ENCODE assay signal across 10 cellular contexts in the genomic region with DNA sequence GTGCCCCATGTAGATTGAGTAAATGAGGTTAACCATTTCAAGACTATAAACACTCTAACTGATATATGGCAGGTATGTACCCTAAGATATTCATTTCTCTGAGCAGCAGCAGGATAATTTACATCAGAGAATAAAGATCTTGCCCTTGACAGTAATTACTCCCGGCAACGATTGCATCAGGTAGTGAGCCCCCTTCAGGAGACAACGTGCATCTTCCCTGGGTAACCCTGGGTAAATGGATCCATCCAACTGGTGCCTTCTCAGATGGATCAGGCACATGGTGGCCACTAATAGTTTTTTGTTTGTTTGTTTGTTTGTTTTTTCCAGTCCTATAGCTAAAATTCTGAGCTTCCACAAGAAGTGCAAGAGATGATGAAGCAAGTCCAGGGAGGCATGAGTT.
DNase-seq lines count a peak whose midpoint lies in the region; ATAC-seq, FAIRE-seq and TF ChIP-seq lines count a peak whose summit lies in the region.
"Had no signal": no experiment of that assay in that cellular context is flagged by ENCODE, and none has a peak within 500 bp of the region (broad histone marks: within the 10 kb centered on the region; RNA-seq: fewer than 3 reads in every experiment).

No MANE protein-coding gene starts in this region.

- H4K5ac ChIP-seq in H1 (ENCODE audit: insufficient read length, low read depth, low read length) = no peak overlapping the region

- peak; percentile 13 for FAIRE-seq in H1 (lab: Jason Lieb, UNC)

- DNase-seq in DND-41 = no peak
- peak; percentile 66 for DNase-seq in Karpas-422
- DNase-seq in H1 (ENCODE audit: low read depth in 1 of 2, low spot score in 2 of 2) = peak; percentile 10 to 53
- DNase-seq in middle frontal gyrus (ENCODE audit: extremely low spot score, low spot score) = no peak
- no peak for DNase-seq in substantia nigra (lab: John Stamatoyannopoulos, UW)
- no peak for DNase-seq in omental fat pad (ENCODE audit: low spot score)
- DNase-seq in activated effector memory CD4-positive, alpha-beta T cell treated with Interleukin-2 at 50 U/mL for 16 hours = no peak
- DNase-seq: activated CD8-positive, alpha-beta T cell treated with anti-CD3 and anti-CD28 coated beads for 36 hours; IMR-90 had no signal

- H3K9ac ChIP-seq in DND-41 (ENCODE audit: low read depth, low read length) = no peak overlapping the region
- H3K9ac ChIP-seq in Karpas-422 (ENCODE audit: low read length) = no peak overlapping the region
- no peak overlapping the region for H3K9ac ChIP-seq in H1 (replicated peaks in 1 of 4; ENCODE audit: extremely low read depth in 1 of 4, low read depth in 3 of 4, low read length in 3 of 4)

- H2AK5ac ChIP-seq in H1 (ENCODE audit: low read depth, low read length) = no peak overlapping the region

- no peak overlapping the region for H2BK5ac ChIP-seq in H1 (ENCODE audit: low read depth, low read length)

- H3K27me3 ChIP-seq in DND-41 (ENCODE audit: insufficient read depth, low read length, poor library complexity) = no peaks in the 10 kb centered on the region
- no peaks in the 10 kb centered on the region for H3K27me3 ChIP-seq in Karpas-422 (ENCODE audit: low read length)
- no peaks in the 10 kb centered on the region for H3K27me3 ChIP-seq in H1 (replicated peaks in 1 of 4; ENCODE audit: control insufficient read depth in 3 of 4, extremely low read depth in 1 of 4, insufficient read depth in 3 of 4, low read length in 3 of 4)

- CTCF ChIA-PET in H1 (lab: Charles Lee; ENCODE audit: partially characterized antibody) = interaction anchor here (0.5 to 4.1 kb wide), 5 partner anchors 10 to 777 kb away, joined by 3 to 19 read pairs (median 11); no protein-coding TSS in a partner anchor

- H3K14ac ChIP-seq in H1 (ENCODE audit: insufficient read length) = no peak overlapping the region

- H4K20me1 ChIP-seq in DND-41 (ENCODE audit: insufficient read depth, low read length) (no peaks in the 10 kb centered on the region), Karpas-422 (ENCODE audit: insufficient read depth, low read depth, low read length) (no peaks in the 10 kb centered on the region), H1 (replicated peaks in 1 of 2; ENCODE audit: control insufficient read depth in 1 of 2, insufficient read depth in 2 of 2, low read length in 2 of 2) (no peaks in the 10 kb centered on the region)

- no peak overlapping the region for H2BK120ac ChIP-seq in H1 (replicated peaks; ENCODE audit: low read depth, low read length)

- no peak overlapping the region for H3K56ac ChIP-seq in H1 (replicated peaks; ENCODE audit: insufficient read length, low read depth, low read length)

- POLR2A ChIA-PET in H1 (lab: Charles Lee; ENCODE audit: partially characterized antibody) = no interaction called here

- H3K36me3 ChIP-seq in DND-41 (ENCODE audit: insufficient read depth, low read length) (no peaks in the 10 kb centered on the region), Karpas-422 (ENCODE audit: insufficient read depth, low read length) (no peaks in the 10 kb centered on the region), H1 (ENCODE audit: control insufficient read depth in 2 of 4, insufficient read depth in 4 of 4, low read length in 3 of 4) (no peaks in the 10 kb centered on the region)

- no peak overlapping the region for H3K18ac ChIP-seq in H1 (ENCODE audit: extremely low read depth, low read length)

- TF ChIP-seq RAD21 in H1 (IDR thresholded peaks at IDR 0.05 in 1 of 2, conservative IDR thresholded peaks at IDR 0.05 in 1 of 2; ENCODE audit: low read depth in 2 of 2, low read length in 2 of 2) = peak; percentile 40 to 57

- no peak overlapping the region for H2AFZ ChIP-seq in DND-41 (ENCODE audit: low read depth, low read length)
- no peak overlapping the region for H2AFZ ChIP-seq in Karpas-422 (ENCODE audit: low read length)
- no peak overlapping the region for H2AFZ ChIP-seq in H1 (ENCODE audit: low read length)

- H3K4me3 ChIP-seq in DND-41 (ENCODE audit: low read depth in 1 of 2, low read length in 2 of 2) (no peak overlapping the region), Karpas-422 (ENCODE audit: low read length) (no peak overlapping the region), H1 (ENCODE audit: extremely low read depth in 1 of 4, insufficient read depth in 2 of 4, low read depth in 3 of 4, low read length in 4 of 4) (no peak overlapping the region)

- no peaks in the 10 kb centered on the region for H3K23me2 ChIP-seq in H1 (ENCODE audit: low read depth, low read length)

- no peak overlapping the region for H2BK15ac ChIP-seq in H1 (ENCODE audit: low read length)

- no peak overlapping the region for H2BK12ac ChIP-seq in H1 (ENCODE audit: low read depth, low read length)

- H3K23ac ChIP-seq in H1 (ENCODE audit: insufficient read length) = no peak overlapping the region

- H3K4ac ChIP-seq in H1 (replicated peaks; ENCODE audit: insufficient read length, low read depth, low read length) = no peak overlapping the region

- no peaks in the 10 kb centered on the region for H3K79me2 ChIP-seq in DND-41 (ENCODE audit: insufficient read depth, low read length)
- H3K79me2 ChIP-seq in Karpas-422 (ENCODE audit: low read length) = no peaks in the 10 kb centered on the region
- H3K79me2 ChIP-seq in H1 (ENCODE audit: control insufficient read depth in 1 of 2, insufficient read depth in 2 of 2, low read length in 2 of 2) = no peaks in the 10 kb centered on the region

- TF ChIP-seq CTCF in DND-41 (IDR thresholded peaks at IDR 0.05; ENCODE audit: borderline replicate concordance, extremely low read depth, low read length, poor library complexity, severe bottlenecking) = peak; percentile 39
- peak; percentile 55 to 79 (median 70) for TF ChIP-seq CTCF in H1 (IDR thresholded peaks at IDR 0.05; ENCODE audit: control extremely low read depth in 1 of 3, insufficient read depth in 1 of 3, low read depth in 1 of 3, low read length in 3 of 3)
- no peak for TF ChIP-seq CTCF in omental fat pad (IDR thresholded peaks at IDR 0.05)

- H4K91ac ChIP-seq in H1 (replicated peaks; ENCODE audit: insufficient read length, low read length) = no peak overlapping the region

- no peak for TF ChIP-seq POLR2A in H1 (IDR thresholded peaks at IDR 0.05; ENCODE audit: control extremely low read depth in 1 of 2, low read depth in 2 of 2, low read length in 2 of 2)

- WGBS in H1 (ENCODE audit: extremely low coverage in 1 of 2, insufficient coverage in 1 of 2, insufficient read length in 1 of 2, insufficient replicate concordance in 2 of 2, low coverage in 1 of 2, low lambda C conversion rate in 2 of 2, missing lambda C conversion rate in 1 of 2), 2 experiments = 51% methylated on average over 3 of the region's 3 CpGs; no CpG with 5 or more reads in 1 of the 2 experiments

- ATAC-seq in DND-41 (ENCODE audit: insufficient read depth, low read depth) (no peak), GM19395 (IDR thresholded peaks at IDR 0.05; ENCODE audit: unreplicated experiment) (peak; percentile 69), omental fat pad (ENCODE audit: low FRiP score) (no peak)
- ATAC-seq: activated CD8-positive, alpha-beta T cell treated with anti-CD3 and anti-CD28 coated beads for 36 hours had no signal

- no peak for TF ChIP-seq EP300 in H1 (IDR thresholded peaks at IDR 0.05; ENCODE audit: borderline replicate concordance in 1 of 2, low read depth in 2 of 2, low read length in 2 of 2)

- no peak overlapping the region for H2BK20ac ChIP-seq in H1 (ENCODE audit: low read length)

- H3K4me1 ChIP-seq in DND-41 (ENCODE audit: insufficient read depth, low read length) = no peaks in the 10 kb centered on the region
- H3K4me1 ChIP-seq in Karpas-422 (ENCODE audit: low read length) = no peaks in the 10 kb centered on the region
- H3K4me1 ChIP-seq in H1 (replicated peaks in 1 of 4; ENCODE audit: control insufficient read depth in 3 of 4, insufficient read depth in 4 of 4, low read length in 3 of 4) = no peaks in the 10 kb centered on the region

- no peaks in the 10 kb centered on the region for H3K9me2 ChIP-seq in Karpas-422 (replicated peaks; ENCODE audit: insufficient read depth, low read length)

- H3K27ac ChIP-seq in DND-41 (ENCODE audit: low read length) (no peak overlapping the region), Karpas-422 (ENCODE audit: low read length) (no peak overlapping the region), H1 (ENCODE audit: low read depth, low read length) (no peak overlapping the region), substantia nigra (ENCODE audit: low read depth, low read length, poor library complexity, severe bottlenecking) (no peak overlapping the region)

- H3K9me3 ChIP-seq in DND-41 (ENCODE audit: insufficient read depth, low read length, severe bottlenecking) (no peaks in the 10 kb centered on the region), Karpas-422 (ENCODE audit: low read length) (no peaks in the 10 kb centered on the region), H1 (ENCODE audit: insufficient read depth in 2 of 2, low read depth in 1 of 2, low read length in 1 of 2) (no peaks in the 10 kb centered on the region)

- no peak overlapping the region for H4K8ac ChIP-seq in H1 (ENCODE audit: extremely low read depth, insufficient read depth, low read length)

- no peaks in the 10 kb centered on the region for H3K79me1 ChIP-seq in H1 (ENCODE audit: low read depth, low read length)

- no peak overlapping the region for H3K4me2 ChIP-seq in DND-41 (ENCODE audit: insufficient read depth, low read length)
- H3K4me2 ChIP-seq in Karpas-422 (ENCODE audit: low read depth, low read length, poor library complexity, severe bottlenecking) = no peak overlapping the region
- no peak overlapping the region for H3K4me2 ChIP-seq in H1 (ENCODE audit: insufficient read depth in 1 of 2, low read depth in 2 of 2, low read length in 2 of 2)

TF ChIP-seq in H1, 55 proteins besides CTCF, POLR2A, EP300 and RAD21 (continues in another document):
- TF ChIP-seq BACH1 (IDR thresholded peaks at IDR 0.05; ENCODE audit: low read length) (no peak), EZH2 (IDR thresholded peaks at IDR 0.05; ENCODE audit: low read depth, low read length, severe bottlenecking) (no peak), CHD2 (IDR thresholded peaks at IDR 0.05; ENCODE audit: low read length) (no peak), SIRT6 (IDR thresholded peaks at IDR 0.05; ENCODE audit: low read length) (no peak), CEBPB (IDR thresholded peaks at IDR 0.05; ENCODE audit: low read depth, low read length) (peak; percentile 67), SRF (IDR thresholded peaks at IDR 0.05; ENCODE audit: low read depth, low read length) (no peak)
- TF ChIP-seq, protein P1, sequence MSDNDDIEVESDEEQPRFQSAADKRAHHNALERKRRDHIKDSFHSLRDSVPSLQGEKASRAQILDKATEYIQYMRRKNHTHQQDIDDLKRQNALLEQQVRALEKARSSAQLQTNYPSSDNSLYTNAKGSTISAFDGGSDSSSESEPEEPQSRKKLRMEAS (IDR thresholded peaks at IDR 0.05) = 0 out of 2 replicates have a peak, but pooled peaks have one; percentile 29
- TF ChIP-seq, protein P2, sequence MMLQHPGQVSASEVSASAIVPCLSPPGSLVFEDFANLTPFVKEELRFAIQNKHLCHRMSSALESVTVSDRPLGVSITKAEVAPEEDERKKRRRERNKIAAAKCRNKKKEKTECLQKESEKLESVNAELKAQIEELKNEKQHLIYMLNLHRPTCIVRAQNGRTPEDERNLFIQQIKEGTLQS (IDR thresholded peaks at IDR 0.05; ENCODE audit: insufficient read depth, low read depth, low read length) = no peak

Comparison
In these comparisons a context has a peak if more than half of its experiments do, and no peak if none do; other contexts are left out.
1. DNase-seq: peak in Karpas-422 (single experiment) and H1 (2 of 2); none in DND-41 (single experiment), middle frontal gyrus (single experiment), substantia nigra (0 of 49), omental fat pad (single experiment) and activated effector memory CD4-positive, alpha-beta T cell treated with Interleukin-2 at 50 U/mL for 16 hours (single experiment).
2. CTCF ChIP-seq: peak in DND-41 (single experiment) and H1 (3 of 3); none in omental fat pad (0 of 3).